Comparison of ENCODE assay signal across 8 cellular contexts in the genomic region with DNA sequence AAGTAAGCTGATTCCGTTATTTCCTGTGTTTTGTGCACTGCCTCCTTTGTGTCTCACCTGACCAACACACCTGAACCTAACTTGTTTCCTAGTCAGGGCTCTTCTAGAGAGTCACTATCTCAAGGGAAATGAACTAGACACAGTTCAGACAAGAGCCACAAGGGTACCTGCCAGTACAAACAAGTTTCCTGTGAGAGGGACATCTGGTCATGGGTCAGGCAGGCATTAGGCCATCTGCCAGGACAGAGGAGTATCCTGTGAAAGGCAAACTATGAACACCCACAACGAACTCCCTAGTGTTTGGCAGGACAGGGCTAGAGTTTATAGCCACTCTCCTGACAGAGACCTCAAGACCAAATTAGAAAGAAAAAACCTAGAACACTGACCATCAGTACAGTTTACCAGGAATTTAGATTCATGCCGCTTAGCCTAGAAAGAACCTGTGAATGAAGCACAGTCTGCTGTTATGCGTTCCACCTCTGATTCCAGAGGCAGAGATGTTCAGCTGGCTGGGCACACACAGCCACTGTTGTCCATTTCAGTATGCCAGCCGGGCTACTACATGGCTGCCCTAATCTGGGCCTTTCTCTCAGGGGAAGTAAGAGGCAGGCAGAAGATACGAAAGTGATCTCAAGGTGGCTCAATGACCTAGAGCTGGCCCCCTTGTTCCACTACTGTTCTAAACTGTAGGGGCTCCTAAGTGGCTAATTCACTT. TPM values are rescaled to one million over a fixed set of nuclear protein-coding genes. Genes with fewer than 3 reads are reported as not detected.
A peak's percentile ranks its signal among the peaks of the same experiment; 100 is the strongest.
DNase-seq lines count a peak whose midpoint lies in the region; ATAC-seq and TF ChIP-seq lines count a peak whose summit lies in the region.
"Had no signal": no experiment of that assay in that cellular context is flagged by ENCODE, and none has a peak within 500 bp of the region (broad histone marks: within the 10 kb centered on the region; RNA-seq: fewer than 3 reads in every experiment).

No MANE protein-coding gene starts in this region.

- DNase-seq in EH (ENCODE audit: low read depth) (peak; percentile 51), LNCaP clone FGC (ENCODE audit: low read depth) (peak; percentile 88), G401 (ENCODE audit: low spot score) (no peak), GM19238 (ENCODE audit: insufficient read length, low spot score) (no peak)
- no peak for DNase-seq in effector memory CD8-positive, alpha-beta T cell
- DNase-seq in natural killer cell treated with Interleukin-12 subunit alpha and Interleukin-12 subunit beta and Interleukin-15 and Interleukin-18, amount 100 ng/mL, for 72 hours (ENCODE audit: low spot score): no peak

- H3K4me3 Mint-ChIP-seq in effector memory CD8-positive, alpha-beta T cell: no peak overlapping the region
- H3K4me3 Mint-ChIP-seq in natural killer cell treated with Interleukin-12 subunit alpha and Interleukin-12 subunit beta and Interleukin-15 and Interleukin-18, amount 100 ng/mL, for 72 hours: peak overlapping the region; percentile 54

- no peaks in the 10 kb centered on the region for H3K27me3 Mint-ChIP-seq in effector memory CD8-positive, alpha-beta T cell
- H3K27me3 Mint-ChIP-seq in natural killer cell treated with Interleukin-12 subunit alpha and Interleukin-12 subunit beta and Interleukin-15 and Interleukin-18, amount 100 ng/mL, for 72 hours: no peaks in the 10 kb centered on the region

- ATAC-seq in effector memory CD8-positive, alpha-beta T cell (replicated peaks): no peak
- peak in 1 of 2 donors; percentile 7 for ATAC-seq in natural killer cell treated with Interleukin-12 subunit alpha and Interleukin-12 subunit beta and Interleukin-15 and Interleukin-18, amount 100 ng/mL, for 72 hours
- no peak for ATAC-seq in GM19397 (IDR thresholded peaks at IDR 0.05; ENCODE audit: unreplicated experiment)

- H3K4me3 ChIP-seq in LNCaP clone FGC (ENCODE audit: low read depth, low read length): no peak overlapping the region
- H3K4me3 ChIP-seq: SJSA1 had no signal

- H3K4me1 Mint-ChIP-seq in effector memory CD8-positive, alpha-beta T cell (ENCODE audit: low read depth in 2 of 2): peaks cover 6 to 10% of the 10 kb centered on the region in 2 donors
- H3K4me1 Mint-ChIP-seq in natural killer cell treated with Interleukin-12 subunit alpha and Interleukin-12 subunit beta and Interleukin-15 and Interleukin-18, amount 100 ng/mL, for 72 hours (ENCODE audit: low read depth in 2 of 2): peaks cover 36 to 43% of the 10 kb centered on the region in 2 donors

- in situ Hi-C loops in G401 (cut with HindIII; ENCODE audit: low sequenced_read_pairs): no loop called here

- peak overlapping the region; percentile 65 to 79 for H3K27ac Mint-ChIP-seq in effector memory CD8-positive, alpha-beta T cell
- H3K27ac Mint-ChIP-seq in natural killer cell treated with Interleukin-12 subunit alpha and Interleukin-12 subunit beta and Interleukin-15 and Interleukin-18, amount 100 ng/mL, for 72 hours: peak overlapping the region; percentile 84 to 93

- H3K9me3 Mint-ChIP-seq in effector memory CD8-positive, alpha-beta T cell: no peaks in the 10 kb centered on the region
- no peaks in the 10 kb centered on the region for H3K9me3 Mint-ChIP-seq in natural killer cell treated with Interleukin-12 subunit alpha and Interleukin-12 subunit beta and Interleukin-15 and Interleukin-18, amount 100 ng/mL, for 72 hours

- peaks cover 86% of the 10 kb centered on the region for H3K36me3 Mint-ChIP-seq in effector memory CD8-positive, alpha-beta T cell (ENCODE audit: insufficient read depth)
- H3K36me3 Mint-ChIP-seq in natural killer cell treated with Interleukin-12 subunit alpha and Interleukin-12 subunit beta and Interleukin-15 and Interleukin-18, amount 100 ng/mL, for 72 hours: peaks cover 34% of the 10 kb centered on the region

- no peak for TF ChIP-seq CTCF in LNCaP clone FGC (IDR thresholded peaks at IDR 0.05; ENCODE audit: control insufficient read depth, extremely low read depth, insufficient read depth)

RNA-seq across cellular contexts. Expression of gene GLG1, which starts 20.7 kb away (rescaled TPM):
- 10 to 100 TPM; 69.6 to 98.9 TPM for total RNA-seq in natural killer cell treated with Interleukin-12 subunit alpha and Interleukin-12 subunit beta and Interleukin-15 and Interleukin-18, amount 100 ng/mL, for 72 hours
- total RNA-seq in G401 (2014; rRNA removed; shearing (Covaris generic)): 47.3 and 78.4 TPM in 2 replicates

RNA-seq across cellular contexts. Expression of gene RFWD3, which starts 39.0 kb away (rescaled TPM):
- 100 to 1,000 TPM in 1 of 2 donors, 10 to 100 TPM in 1; 76.7 to 148 TPM for total RNA-seq in natural killer cell treated with Interleukin-12 subunit alpha and Interleukin-12 subunit beta and Interleukin-15 and Interleukin-18, amount 100 ng/mL, for 72 hours
- 32.3 and 40.4 TPM in 2 replicates for total RNA-seq in G401 (2014; rRNA removed; shearing (Covaris generic))

Comparison
In these comparisons a context has a peak if more than half of its experiments do, and no peak if none do; other contexts are left out.
1. DNase-seq: peak in EH (single experiment) and LNCaP clone FGC (single experiment); none in effector memory CD8-positive, alpha-beta T cell (0 of 3), natural killer cell treated with Interleukin-12 subunit alpha and Interleukin-12 subunit beta and Interleukin-15 and Interleukin-18, amount 100 ng/mL, for 72 hours (single experiment), G401 (single experiment) and GM19238 (single experiment).